In genomic region chr3:190019020-190019419, GRCh38 we compare ENCODE assay signal across 22 cellular contexts.
"Had no signal": no experiment of that assay in that cellular context is flagged by ENCODE, and none has a peak within 500 bp of the region (broad histone marks: within the 10 kb centered on the region; RNA-seq: fewer than 3 reads in every experiment).

No MANE protein-coding gene starts in this region.

- H3K27me3 ChIP-seq: Peyer's patch, SJSA1 had no signal

- H3K9me3 ChIP-seq: Peyer's patch, SJSA1 had no signal

- ATAC-seq: activated T-cell treated with anti-CD3 and anti-CD28 coated beads, Interleukin-2, amount 50 U/mL, for 4 hours; SK-N-SH treated with all-trans-retinoic acid at 6 μM for 48 hours had no signal

- DNase-seq: activated B cell treated with CpG ODN at 0.5 μM for 24 hours; activated CD4-positive, alpha-beta memory T cell treated with anti-CD3 and anti-CD28 coated beads for 36 hours; activated CD4-positive, alpha-beta T cell treated with anti-CD3 and anti-CD28 coated beads, Interleukin-2, amount 10 ng/mL, durations not matched to agents 7 days and 5 days; activated CD8-positive, alpha-beta memory T cell treated with anti-CD3 and anti-CD28 coated beads for 24 hours; activated effector memory CD4-positive, alpha-beta T cell treated with anti-CD3 and anti-CD28 coated beads, Interleukin-2, amount 50 U/mL, for 16 hours; activated naive CD4-positive, alpha-beta T cell treated with anti-CD3 and anti-CD28 coated beads for 36 hours; activated T-cell treated with anti-CD3 and anti-CD28 coated beads, Interleukin-2, amount 50 U/mL, for 4 hours; amygdala; KG1; NCI-H1092; NCI-H1417; NCI-H1930; NCI-H2171; NCI-H2227 treated with DMSO at 0.1 percent for 48 hours; NCI-H526 treated with DMSO at 0.1 percent for 48 hours; NCI-H82; OCI-M1; Peyer's patch; SHP77; T-helper 9 cell had no signal

- H3K36me3 ChIP-seq: Peyer's patch, SJSA1 had no signal

- H3K4me1 ChIP-seq: Peyer's patch had no signal

- H3K4me3 ChIP-seq: Peyer's patch, SJSA1 had no signal

- H3K27ac ChIP-seq: Peyer's patch, SJSA1 had no signal
